In genomic region chr12:131223171-131223761, GRCh38 we compare ENCODE assay signal across 22 cellular contexts.
"Had no signal": no experiment of that assay in that cellular context is flagged by ENCODE, and none has a peak within 500 bp of the region (broad histone marks: within the 10 kb centered on the region; RNA-seq: fewer than 3 reads in every experiment).

No MANE protein-coding gene starts in this region.

- H3K27me3 ChIP-seq: brain microvascular endothelial cell, gastrocnemius medialis, upper lobe of left lung had no signal

- H3K4me3 ChIP-seq: gastrocnemius medialis, left ventricle myocardium inferior, thoracic aorta, upper lobe of left lung had no signal

- H3K9me3 Mint-ChIP-seq: activated naive CD4-positive, alpha-beta T cell treated with anti-CD3 and anti-CD28 coated beads, Interleukin-2, amount 10 ng/mL, durations not matched to agents 7 days and 5 days; activated T-cell treated with anti-CD3 and anti-CD28 coated beads, Interleukin-2, amount 50 U/mL, for 4 hours; effector memory CD8-positive, alpha-beta T cell; T-cell; T-helper 2 cell treated with Interferon-gamma antibody and Interleukin-4, amounts not matched to agents 5 μg/mL and 100 μg/mL, for 36 hours had no signal

- DNase-seq: activated CD4-positive, alpha-beta T cell treated with anti-CD3 and anti-CD28 coated beads for 1 hour; activated naive CD4-positive, alpha-beta T cell treated with anti-CD3 and anti-CD28 coated beads, Interleukin-2, amount 10 ng/mL, durations not matched to agents 7 days and 5 days; activated T-cell treated with anti-CD3 and anti-CD28 coated beads, Interleukin-2, amount 50 U/mL, for 4 hours; brain microvascular endothelial cell; central memory CD4-positive, alpha-beta T cell; effector memory CD8-positive, alpha-beta T cell; esophagus squamous epithelium; gastrocnemius medialis; hippocampal formation; left ventricle myocardium inferior; mammary epithelial cell; stimulated activated CD4-positive, alpha-beta T cell treated with anti-CD3 and anti-CD28 coated beads, Interleukin-4, amount 100 ng/mL, for 1 hour; stimulated activated naive CD4-positive, alpha-beta T cell; T-cell had no signal

- H3K4me3 Mint-ChIP-seq: activated naive CD4-positive, alpha-beta T cell treated with anti-CD3 and anti-CD28 coated beads, Interleukin-2, amount 10 ng/mL, durations not matched to agents 7 days and 5 days had no signal

- H3K9me3 ChIP-seq: esophagus squamous epithelium, gastrocnemius medialis, left ventricle myocardium inferior, thoracic aorta, upper lobe of left lung had no signal

- H3K27me3 Mint-ChIP-seq: progenitor cell of endocrine pancreas had no signal

- ATAC-seq: effector memory CD8-positive, alpha-beta T cell; gastrocnemius medialis; SK-N-SH treated with all-trans-retinoic acid at 6 μM for 48 hours had no signal

- H3K27ac Mint-ChIP-seq: activated naive CD4-positive, alpha-beta T cell treated with anti-CD3 and anti-CD28 coated beads, Interleukin-2, amount 10 ng/mL, durations not matched to agents 7 days and 5 days; effector memory CD8-positive, alpha-beta T cell; T-cell; T-helper 2 cell treated with Interferon-gamma antibody and Interleukin-4, amounts not matched to agents 5 μg/mL and 100 μg/mL, for 36 hours had no signal

- H3K36me3 Mint-ChIP-seq: activated naive CD4-positive, alpha-beta T cell treated with anti-CD3 and anti-CD28 coated beads, Interleukin-2, amount 10 ng/mL, durations not matched to agents 7 days and 5 days; T-cell had no signal

- H3K27ac ChIP-seq: brain microvascular endothelial cell, dorsolateral prefrontal cortex, esophagus squamous epithelium, gastrocnemius medialis, left ventricle myocardium inferior, thoracic aorta, upper lobe of left lung, VCaP had no signal

- H3K36me3 ChIP-seq: brain microvascular endothelial cell, esophagus squamous epithelium, gastrocnemius medialis, left ventricle myocardium inferior, thoracic aorta, upper lobe of left lung had no signal

- FAIRE-seq: colon had no signal

- H3K4me1 ChIP-seq: gastrocnemius medialis had no signal
